Comparison of ENCODE assay signal across 17 cellular contexts in the genomic region with DNA sequence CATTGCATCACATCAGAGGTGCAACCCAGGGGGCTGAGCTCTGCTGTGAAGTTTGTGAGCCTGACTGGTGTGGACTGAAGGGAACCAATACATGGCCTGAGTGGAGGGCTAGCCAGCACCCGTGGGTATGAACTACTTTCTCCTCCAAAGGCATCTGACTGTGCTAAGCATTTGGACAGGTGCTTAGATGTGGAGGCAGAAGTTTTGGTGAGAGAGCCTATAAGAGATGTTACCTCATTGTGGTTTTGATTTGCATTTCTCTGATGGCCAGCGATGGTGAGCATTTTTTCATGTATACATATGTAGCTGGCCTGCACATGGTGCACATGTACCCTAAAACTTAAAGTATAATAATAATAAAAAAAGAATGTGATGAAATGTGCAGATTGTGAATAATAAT. TPM values are rescaled to one million over a fixed set of nuclear protein-coding genes. Genes with fewer than 3 reads are reported as not detected.
DNase-seq lines count a peak whose midpoint lies in the region; ATAC-seq and TF ChIP-seq lines count a peak whose summit lies in the region.
"Had no signal": no experiment of that assay in that cellular context is flagged by ENCODE, and none has a peak within 500 bp of the region (broad histone marks: within the 10 kb centered on the region; RNA-seq: fewer than 3 reads in every experiment).

No MANE protein-coding gene starts in this region.

- peaks cover 0 to 32% (median 0%) of the 10 kb centered on the region in 4 donors for H3K27me3 ChIP-seq in esophagus muscularis mucosa

- no peak overlapping the region for H3K27ac ChIP-seq in esophagus muscularis mucosa (replicated peaks in 1 of 4)
- H3K27ac ChIP-seq: 22Rv1, A549, C4-2B, HL-60 had no signal

- no peak for TF ChIP-seq CTCF in esophagus muscularis mucosa (IDR thresholded peaks at IDR 0.05)

- ATAC-seq in GM21529 (IDR thresholded peaks at IDR 0.05; ENCODE audit: unreplicated experiment): no peak
- ATAC-seq: A549 had no signal

- no peaks in the 10 kb centered on the region for H3K4me1 ChIP-seq in esophagus muscularis mucosa
- H3K4me1 ChIP-seq: A549, Caco-2, HAP-1 had no signal

- DNase-seq in NCI-H526 (lab: John Stamatoyannopoulos, UW) (peak; percentile 18 to 31), NCI-H526 treated with DMSO at 0.1 percent for 48 hours (lab: John Stamatoyannopoulos, UW) (no peak), NAMALWA (ENCODE audit: low spot score) (peak; percentile 38), esophagus muscularis mucosa (ENCODE audit: extremely low spot score) (peak; percentile 53), islet precursor cell (no peak), NCI-H2107 (lab: John Stamatoyannopoulos, UW) (no peak)
- DNase-seq in stimulated activated CD8-positive, alpha-beta memory T cell treated with anti-CD3 and anti-CD28 coated beads, Interleukin-4, amount 100 ng/mL, for 48 hours: peak; percentile 14
- DNase-seq: AML-193; Caco-2; CD4-positive, alpha-beta T cell had no signal

- WGBS in esophagus muscularis mucosa: 86% methylated on average over 2 of the region's 2 CpGs

- no peaks in the 10 kb centered on the region for H3K36me3 ChIP-seq in esophagus muscularis mucosa
- H3K36me3 ChIP-seq: HAP-1 had no signal

- intact Hi-C loops in esophagus muscularis mucosa (cut with DNase I): no loop called here

- no peak overlapping the region for H3K4me3 ChIP-seq in esophagus muscularis mucosa
- H3K4me3 ChIP-seq: A549, HAP-1 had no signal

- no peaks in the 10 kb centered on the region for H3K9me3 ChIP-seq in esophagus muscularis mucosa
- H3K9me3 ChIP-seq: A549, Caco-2, HAP-1 had no signal

- TF ChIP-seq POLR2A in esophagus muscularis mucosa (IDR thresholded peaks at IDR 0.05; ENCODE audit: low read depth): no peak

- no peak for TF ChIP-seq EP300 in esophagus muscularis mucosa (IDR thresholded peaks at IDR 0.05)

RNA-seq across cellular contexts. Expression of a gene that starts 46.9 kb away (rescaled TPM):
- total RNA-seq in esophagus muscularis mucosa: under 1 TPM in 2 of 4 donors, not detected in 2; 0.83 to 0.99 TPM
- total RNA-seq: Caco-2, H1 had no signal

Comparison
In these comparisons a context has a peak if more than half of its experiments do, and no peak if none do; other contexts are left out.
1. DNase-seq: peak in NCI-H526 (2 of 2), NAMALWA (single experiment), esophagus muscularis mucosa (single experiment) and stimulated activated CD8-positive, alpha-beta memory T cell treated with anti-CD3 and anti-CD28 coated beads, Interleukin-4, amount 100 ng/mL, for 48 hours (single experiment); none in NCI-H526 treated with DMSO at 0.1 percent for 48 hours (single experiment), islet precursor cell (single experiment) and NCI-H2107 (single experiment).